Comparison of ENCODE assay signal across 1 cellular context in the genomic region with DNA sequence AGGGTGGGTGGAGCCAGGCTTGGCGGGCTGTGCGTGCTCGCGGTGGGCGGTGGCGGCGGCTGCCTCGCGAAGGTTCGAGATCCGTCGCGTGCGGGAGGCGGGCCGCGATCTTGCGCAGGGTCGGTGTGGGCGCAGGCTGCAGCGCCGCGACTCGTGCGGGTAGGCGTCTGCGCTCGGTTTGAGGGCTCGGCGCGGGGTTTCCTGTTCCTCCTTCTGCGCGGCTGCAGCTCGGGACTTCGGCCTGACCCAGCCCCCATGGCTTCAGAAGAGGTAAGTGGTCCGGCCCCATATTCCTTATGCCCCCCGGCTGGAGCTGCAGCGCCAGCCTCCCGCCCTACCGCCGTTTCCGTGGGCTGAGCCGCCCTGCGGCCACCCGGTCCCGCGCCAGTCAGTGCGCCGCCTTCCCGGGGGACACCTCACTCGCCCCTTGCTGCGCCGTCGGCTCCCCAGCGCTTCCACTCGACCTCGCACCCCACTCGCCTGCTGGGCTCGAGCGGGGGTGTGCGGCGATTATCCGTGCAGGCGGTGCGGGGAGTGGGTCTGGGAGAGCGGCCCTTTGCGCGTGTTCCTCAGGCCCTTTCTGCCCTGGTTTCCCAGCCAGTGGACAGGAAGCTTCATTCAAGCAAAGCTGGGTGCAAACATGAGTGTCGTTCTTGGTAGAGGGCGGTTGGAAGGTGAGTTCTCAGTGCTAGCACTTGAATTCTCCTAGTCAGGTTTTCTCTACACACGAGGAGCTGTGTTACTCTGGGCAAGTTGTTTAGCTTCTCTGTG.
TF ChIP-seq lines count a peak whose summit lies in the region.

A gene with protein sequence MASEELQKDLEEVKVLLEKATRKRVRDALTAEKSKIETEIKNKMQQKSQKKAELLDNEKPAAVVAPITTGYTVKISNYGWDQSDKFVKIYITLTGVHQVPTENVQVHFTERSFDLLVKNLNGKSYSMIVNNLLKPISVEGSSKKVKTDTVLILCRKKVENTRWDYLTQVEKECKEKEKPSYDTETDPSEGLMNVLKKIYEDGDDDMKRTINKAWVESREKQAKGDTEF (plus strand): TSS at position 22 of the 771 bp plus-strand sequence. CDS start 234 bp downstream, at position 256.

TF ChIP-seq in K562, 482 proteins besides CTCF, POLR2A, EP300 and RAD21 (continued from another document and continues in another):
- TF ChIP-seq, protein P1, sequence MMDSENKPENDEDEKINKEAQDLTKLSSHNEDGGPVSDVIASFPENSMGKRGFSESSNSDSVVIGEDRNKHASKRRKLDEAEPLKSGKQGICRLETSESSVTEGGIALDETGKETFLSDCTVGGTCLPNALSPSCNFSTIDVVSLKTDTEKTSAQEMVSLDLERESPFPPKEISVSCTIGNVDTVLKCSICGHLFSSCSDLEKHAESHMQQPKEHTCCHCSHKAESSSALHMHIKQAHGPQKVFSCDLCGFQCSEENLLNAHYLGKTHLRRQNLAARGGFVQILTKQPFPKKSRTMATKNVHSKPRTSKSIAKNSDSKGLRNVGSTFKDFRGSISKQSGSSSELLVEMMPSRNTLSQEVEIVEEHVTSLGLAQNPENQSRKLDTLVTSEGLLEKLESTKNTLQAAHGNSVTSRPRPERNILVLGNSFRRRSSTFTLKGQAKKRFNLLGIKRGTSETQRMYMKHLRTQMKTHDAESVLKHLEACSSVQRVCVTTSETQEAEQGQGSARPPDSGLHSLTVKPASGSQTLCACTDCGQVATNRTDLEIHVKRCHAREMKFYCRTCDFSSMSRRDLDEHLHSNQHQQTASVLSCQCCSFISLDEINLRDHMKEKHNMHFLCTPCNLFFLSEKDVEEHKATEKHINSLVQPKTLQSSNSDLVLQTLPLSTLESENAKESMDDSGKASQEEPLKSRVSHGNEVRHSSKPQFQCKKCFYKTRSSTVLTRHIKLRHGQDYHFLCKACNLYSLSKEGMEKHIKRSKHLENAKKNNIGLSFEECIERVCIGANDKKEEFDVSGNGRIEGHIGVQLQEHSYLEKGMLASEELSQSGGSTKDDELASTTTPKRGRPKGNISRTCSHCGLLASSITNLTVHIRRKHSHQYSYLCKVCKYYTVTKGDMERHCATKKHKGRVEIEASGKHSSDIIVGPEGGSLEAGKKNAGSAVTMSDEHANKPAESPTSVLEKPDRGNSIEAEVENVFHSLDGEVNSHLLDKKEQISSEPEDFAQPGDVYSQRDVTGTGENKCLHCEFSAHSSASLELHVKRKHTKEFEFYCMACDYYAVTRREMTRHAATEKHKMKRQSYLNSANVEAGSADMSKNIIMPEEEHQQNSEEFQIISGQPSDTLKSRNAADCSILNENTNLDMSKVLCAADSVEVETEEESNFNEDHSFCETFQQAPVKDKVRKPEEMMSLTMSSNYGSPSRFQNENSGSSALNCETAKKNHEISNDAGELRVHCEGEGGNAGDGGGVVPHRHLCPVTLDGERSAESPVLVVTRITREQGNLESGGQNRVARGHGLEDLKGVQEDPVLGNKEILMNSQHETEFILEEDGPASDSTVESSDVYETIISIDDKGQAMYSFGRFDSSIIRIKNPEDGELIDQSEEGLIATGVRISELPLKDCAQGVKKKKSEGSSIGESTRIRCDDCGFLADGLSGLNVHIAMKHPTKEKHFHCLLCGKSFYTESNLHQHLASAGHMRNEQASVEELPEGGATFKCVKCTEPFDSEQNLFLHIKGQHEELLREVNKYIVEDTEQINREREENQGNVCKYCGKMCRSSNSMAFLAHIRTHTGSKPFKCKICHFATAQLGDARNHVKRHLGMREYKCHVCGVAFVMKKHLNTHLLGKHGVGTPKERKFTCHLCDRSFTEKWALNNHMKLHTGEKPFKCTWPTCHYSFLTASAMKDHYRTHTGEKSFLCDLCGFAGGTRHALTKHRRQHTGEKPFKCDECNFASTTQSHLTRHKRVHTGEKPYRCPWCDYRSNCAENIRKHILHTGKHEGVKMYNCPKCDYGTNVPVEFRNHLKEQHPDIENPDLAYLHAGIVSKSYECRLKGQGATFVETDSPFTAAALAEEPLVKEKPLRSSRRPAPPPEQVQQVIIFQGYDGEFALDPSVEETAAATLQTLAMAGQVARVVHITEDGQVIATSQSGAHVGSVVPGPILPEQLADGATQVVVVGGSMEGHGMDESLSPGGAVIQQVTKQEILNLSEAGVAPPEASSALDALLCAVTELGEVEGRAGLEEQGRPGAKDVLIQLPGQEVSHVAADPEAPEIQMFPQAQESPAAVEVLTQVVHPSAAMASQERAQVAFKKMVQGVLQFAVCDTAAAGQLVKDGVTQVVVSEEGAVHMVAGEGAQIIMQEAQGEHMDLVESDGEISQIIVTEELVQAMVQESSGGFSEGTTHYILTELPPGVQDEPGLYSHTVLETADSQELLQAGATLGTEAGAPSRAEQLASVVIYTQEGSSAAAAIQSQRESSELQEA (IDR thresholded peaks at IDR 0.05; ENCODE audit: low read depth), result no peak
- TF ChIP-seq CSDE1 (IDR thresholded peaks at IDR 0.05) (no peak; a peak in 1 of 4 replicates), DACH1 (IDR thresholded peaks at IDR 0.05; ENCODE audit: partially characterized antibody) (no peak), TBP (optimal IDR thresholded peaks at IDR 0.05; ENCODE audit: low read depth, low read length) (peak; percentile 2), BRD9 (IDR thresholded peaks at IDR 0.05; ENCODE audit: low read depth, partially characterized antibody) (no peak), POLR3A (IDR thresholded peaks at IDR 0.05; ENCODE audit: borderline replicate concordance, extremely low read depth, insufficient read depth, insufficient read length) (no peak), MAZ (CRISPR knock-in tag; conservative IDR thresholded peaks at IDR 0.05 in 1 of 2, IDR thresholded peaks at IDR 0.05 in 1 of 2) (peak; percentile 48 to 65; a peak in 2 of 4 replicates), NBN (IDR thresholded peaks at IDR 0.05; ENCODE audit: low read depth) (no peak), ZNF274 (IDR thresholded peaks at IDR 0.05; ENCODE audit: borderline replicate concordance, low read depth, low read length) (no peak), ZFPM2 (CRISPR knock-in tag; IDR thresholded peaks at IDR 0.05) (no peak), MYBL2 (IDR thresholded peaks at IDR 0.05; ENCODE audit: low read depth) (no peak), MYBL2 (CRISPR knock-in tag; IDR thresholded peaks at IDR 0.05; ENCODE audit: borderline replicate concordance) (no peak), NFIX (CRISPR knock-in tag; IDR thresholded peaks at IDR 0.05; ENCODE audit: low read depth) (no peak), MTA2 (IDR thresholded peaks at IDR 0.05; ENCODE audit: low read depth) (no peak), SMARCB1 (IDR thresholded peaks at IDR 0.05; ENCODE audit: insufficient read length, low read depth) (no peak)
- TF ChIP-seq, protein P2, sequence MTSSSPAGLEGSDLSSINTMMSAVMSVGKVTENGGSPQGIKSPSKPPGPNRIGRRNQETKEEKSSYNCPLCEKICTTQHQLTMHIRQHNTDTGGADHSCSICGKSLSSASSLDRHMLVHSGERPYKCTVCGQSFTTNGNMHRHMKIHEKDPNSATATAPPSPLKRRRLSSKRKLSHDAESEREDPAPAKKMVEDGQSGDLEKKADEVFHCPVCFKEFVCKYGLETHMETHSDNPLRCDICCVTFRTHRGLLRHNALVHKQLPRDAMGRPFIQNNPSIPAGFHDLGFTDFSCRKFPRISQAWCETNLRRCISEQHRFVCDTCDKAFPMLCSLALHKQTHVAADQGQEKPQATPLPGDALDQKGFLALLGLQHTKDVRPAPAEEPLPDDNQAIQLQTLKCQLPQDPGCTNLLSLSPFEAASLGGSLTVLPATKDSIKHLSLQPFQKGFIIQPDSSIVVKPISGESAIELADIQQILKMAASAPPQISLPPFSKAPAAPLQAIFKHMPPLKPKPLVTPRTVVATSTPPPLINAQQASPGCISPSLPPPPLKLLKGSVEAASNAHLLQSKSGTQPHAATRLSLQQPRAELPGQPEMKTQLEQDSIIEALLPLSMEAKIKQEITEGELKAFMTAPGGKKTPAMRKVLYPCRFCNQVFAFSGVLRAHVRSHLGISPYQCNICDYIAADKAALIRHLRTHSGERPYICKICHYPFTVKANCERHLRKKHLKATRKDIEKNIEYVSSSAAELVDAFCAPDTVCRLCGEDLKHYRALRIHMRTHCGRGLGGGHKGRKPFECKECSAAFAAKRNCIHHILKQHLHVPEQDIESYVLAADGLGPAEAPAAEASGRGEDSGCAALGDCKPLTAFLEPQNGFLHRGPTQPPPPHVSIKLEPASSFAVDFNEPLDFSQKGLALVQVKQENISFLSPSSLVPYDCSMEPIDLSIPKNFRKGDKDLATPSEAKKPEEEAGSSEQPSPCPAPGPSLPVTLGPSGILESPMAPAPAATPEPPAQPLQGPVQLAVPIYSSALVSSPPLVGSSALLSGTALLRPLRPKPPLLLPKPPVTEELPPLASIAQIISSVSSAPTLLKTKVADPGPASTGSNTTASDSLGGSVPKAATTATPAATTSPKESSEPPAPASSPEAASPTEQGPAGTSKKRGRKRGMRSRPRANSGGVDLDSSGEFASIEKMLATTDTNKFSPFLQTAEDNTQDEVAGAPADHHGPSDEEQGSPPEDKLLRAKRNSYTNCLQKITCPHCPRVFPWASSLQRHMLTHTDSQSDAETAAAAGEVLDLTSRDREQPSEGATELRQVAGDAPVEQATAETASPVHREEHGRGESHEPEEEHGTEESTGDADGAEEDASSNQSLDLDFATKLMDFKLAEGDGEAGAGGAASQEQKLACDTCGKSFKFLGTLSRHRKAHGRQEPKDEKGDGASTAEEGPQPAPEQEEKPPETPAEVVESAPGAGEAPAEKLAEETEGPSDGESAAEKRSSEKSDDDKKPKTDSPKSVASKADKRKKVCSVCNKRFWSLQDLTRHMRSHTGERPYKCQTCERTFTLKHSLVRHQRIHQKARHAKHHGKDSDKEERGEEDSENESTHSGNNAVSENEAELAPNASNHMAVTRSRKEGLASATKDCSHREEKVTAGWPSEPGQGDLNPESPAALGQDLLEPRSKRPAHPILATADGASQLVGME (CRISPR knock-in tag; IDR thresholded peaks at IDR 0.05), result no peak
- TF ChIP-seq, protein P3, sequence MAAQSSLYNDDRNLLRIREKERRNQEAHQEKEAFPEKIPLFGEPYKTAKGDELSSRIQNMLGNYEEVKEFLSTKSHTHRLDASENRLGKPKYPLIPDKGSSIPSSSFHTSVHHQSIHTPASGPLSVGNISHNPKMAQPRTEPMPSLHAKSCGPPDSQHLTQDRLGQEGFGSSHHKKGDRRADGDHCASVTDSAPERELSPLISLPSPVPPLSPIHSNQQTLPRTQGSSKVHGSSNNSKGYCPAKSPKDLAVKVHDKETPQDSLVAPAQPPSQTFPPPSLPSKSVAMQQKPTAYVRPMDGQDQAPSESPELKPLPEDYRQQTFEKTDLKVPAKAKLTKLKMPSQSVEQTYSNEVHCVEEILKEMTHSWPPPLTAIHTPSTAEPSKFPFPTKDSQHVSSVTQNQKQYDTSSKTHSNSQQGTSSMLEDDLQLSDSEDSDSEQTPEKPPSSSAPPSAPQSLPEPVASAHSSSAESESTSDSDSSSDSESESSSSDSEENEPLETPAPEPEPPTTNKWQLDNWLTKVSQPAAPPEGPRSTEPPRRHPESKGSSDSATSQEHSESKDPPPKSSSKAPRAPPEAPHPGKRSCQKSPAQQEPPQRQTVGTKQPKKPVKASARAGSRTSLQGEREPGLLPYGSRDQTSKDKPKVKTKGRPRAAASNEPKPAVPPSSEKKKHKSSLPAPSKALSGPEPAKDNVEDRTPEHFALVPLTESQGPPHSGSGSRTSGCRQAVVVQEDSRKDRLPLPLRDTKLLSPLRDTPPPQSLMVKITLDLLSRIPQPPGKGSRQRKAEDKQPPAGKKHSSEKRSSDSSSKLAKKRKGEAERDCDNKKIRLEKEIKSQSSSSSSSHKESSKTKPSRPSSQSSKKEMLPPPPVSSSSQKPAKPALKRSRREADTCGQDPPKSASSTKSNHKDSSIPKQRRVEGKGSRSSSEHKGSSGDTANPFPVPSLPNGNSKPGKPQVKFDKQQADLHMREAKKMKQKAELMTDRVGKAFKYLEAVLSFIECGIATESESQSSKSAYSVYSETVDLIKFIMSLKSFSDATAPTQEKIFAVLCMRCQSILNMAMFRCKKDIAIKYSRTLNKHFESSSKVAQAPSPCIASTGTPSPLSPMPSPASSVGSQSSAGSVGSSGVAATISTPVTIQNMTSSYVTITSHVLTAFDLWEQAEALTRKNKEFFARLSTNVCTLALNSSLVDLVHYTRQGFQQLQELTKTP (IDR thresholded peaks at IDR 0.05; ENCODE audit: low read depth in 1 of 2, partially characterized antibody in 2 of 2), result no peak
- TF ChIP-seq, protein P4, sequence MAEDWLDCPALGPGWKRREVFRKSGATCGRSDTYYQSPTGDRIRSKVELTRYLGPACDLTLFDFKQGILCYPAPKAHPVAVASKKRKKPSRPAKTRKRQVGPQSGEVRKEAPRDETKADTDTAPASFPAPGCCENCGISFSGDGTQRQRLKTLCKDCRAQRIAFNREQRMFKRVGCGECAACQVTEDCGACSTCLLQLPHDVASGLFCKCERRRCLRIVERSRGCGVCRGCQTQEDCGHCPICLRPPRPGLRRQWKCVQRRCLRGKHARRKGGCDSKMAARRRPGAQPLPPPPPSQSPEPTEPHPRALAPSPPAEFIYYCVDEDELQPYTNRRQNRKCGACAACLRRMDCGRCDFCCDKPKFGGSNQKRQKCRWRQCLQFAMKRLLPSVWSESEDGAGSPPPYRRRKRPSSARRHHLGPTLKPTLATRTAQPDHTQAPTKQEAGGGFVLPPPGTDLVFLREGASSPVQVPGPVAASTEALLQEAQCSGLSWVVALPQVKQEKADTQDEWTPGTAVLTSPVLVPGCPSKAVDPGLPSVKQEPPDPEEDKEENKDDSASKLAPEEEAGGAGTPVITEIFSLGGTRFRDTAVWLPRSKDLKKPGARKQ (CRISPR knock-in tag; IDR thresholded peaks at IDR 0.05), result no peak
- TF ChIP-seq, protein P5, sequence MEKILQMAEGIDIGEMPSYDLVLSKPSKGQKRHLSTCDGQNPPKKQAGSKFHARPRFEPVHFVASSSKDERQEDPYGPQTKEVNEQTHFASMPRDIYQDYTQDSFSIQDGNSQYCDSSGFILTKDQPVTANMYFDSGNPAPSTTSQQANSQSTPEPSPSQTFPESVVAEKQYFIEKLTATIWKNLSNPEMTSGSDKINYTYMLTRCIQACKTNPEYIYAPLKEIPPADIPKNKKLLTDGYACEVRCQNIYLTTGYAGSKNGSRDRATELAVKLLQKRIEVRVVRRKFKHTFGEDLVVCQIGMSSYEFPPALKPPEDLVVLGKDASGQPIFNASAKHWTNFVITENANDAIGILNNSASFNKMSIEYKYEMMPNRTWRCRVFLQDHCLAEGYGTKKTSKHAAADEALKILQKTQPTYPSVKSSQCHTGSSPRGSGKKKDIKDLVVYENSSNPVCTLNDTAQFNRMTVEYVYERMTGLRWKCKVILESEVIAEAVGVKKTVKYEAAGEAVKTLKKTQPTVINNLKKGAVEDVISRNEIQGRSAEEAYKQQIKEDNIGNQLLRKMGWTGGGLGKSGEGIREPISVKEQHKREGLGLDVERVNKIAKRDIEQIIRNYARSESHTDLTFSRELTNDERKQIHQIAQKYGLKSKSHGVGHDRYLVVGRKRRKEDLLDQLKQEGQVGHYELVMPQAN (IDR thresholded peaks at IDR 0.05; ENCODE audit: borderline replicate concordance), result peak; percentile 78; the same call in 1 of the 2 replicates
- TF ChIP-seq, protein P6, sequence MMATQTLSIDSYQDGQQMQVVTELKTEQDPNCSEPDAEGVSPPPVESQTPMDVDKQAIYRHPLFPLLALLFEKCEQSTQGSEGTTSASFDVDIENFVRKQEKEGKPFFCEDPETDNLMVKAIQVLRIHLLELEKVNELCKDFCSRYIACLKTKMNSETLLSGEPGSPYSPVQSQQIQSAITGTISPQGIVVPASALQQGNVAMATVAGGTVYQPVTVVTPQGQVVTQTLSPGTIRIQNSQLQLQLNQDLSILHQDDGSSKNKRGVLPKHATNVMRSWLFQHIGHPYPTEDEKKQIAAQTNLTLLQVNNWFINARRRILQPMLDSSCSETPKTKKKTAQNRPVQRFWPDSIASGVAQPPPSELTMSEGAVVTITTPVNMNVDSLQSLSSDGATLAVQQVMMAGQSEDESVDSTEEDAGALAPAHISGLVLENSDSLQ (IDR thresholded peaks at IDR 0.05), result no peak
